Comparison of ENCODE assay signal across 11 cellular contexts in the genomic region with DNA sequence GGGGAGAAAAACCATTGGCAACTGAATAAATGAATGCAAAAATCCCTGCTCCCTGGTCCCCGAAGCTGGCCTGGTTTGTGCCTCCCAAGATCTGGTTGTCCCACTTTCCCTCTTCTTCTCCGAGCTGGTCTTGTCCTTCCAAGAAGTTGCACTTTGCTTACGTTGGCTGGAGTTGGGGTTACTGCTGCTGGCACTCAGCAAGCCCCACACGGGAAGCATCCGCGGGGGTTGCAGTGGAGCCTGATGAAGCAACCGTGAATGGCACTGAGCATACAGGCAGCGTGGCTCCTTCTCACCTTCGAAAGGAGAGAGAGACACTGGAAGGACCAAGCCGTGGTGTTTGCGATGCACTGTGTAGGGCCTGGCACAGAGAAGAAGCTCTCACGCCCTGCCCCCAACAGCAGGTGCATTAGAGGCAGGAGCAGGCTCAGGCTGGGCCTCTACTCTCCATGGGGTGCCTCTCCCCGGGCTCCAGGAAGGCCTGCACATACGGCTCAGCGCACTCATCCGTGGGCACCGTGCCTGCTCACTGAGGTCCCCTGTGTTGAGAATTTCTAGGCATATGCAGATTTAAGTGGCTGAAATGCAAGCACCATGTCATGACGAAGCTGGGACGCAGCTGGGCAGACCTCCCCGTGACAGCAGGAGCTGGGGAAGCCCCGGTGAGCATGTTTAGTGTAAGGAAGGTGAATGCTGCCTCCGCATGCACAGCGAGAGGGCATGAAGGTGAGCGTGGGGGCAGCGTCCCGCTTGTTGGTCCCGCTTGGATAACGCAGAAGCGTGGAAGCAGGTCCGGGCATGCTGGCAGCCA. TPM values are rescaled to one million over a fixed set of nuclear protein-coding genes. Genes with fewer than 3 reads are reported as not detected.
DNase-seq lines count a peak whose midpoint lies in the region; ATAC-seq and TF ChIP-seq lines count a peak whose summit lies in the region.
"Had no signal": no experiment of that assay in that cellular context is flagged by ENCODE, and none has a peak within 500 bp of the region (broad histone marks: within the 10 kb centered on the region; RNA-seq: fewer than 3 reads in every experiment).

No MANE protein-coding gene starts in this region.

- no peak overlapping the region for H3K27ac ChIP-seq in SJCRH30
- H3K27ac ChIP-seq: neutrophil, SK-N-MC had no signal

- DNase-seq in GM10266 (ENCODE audit: extremely low spot score) (peak; percentile 85), NCI-H2171 (lab: John Stamatoyannopoulos, UW) (peak; percentile 95), kidney glomerular epithelial cell (lab: John Stamatoyannopoulos, UW) (peak; percentile 59), SJCRH30 (no peak), NCI-H526 treated with DMSO at 0.1 percent for 48 hours (lab: John Stamatoyannopoulos, UW) (no peak), NCI-H2227 (lab: John Stamatoyannopoulos, UW; ENCODE audit: unreplicated experiment) (no peak)
- no peak for DNase-seq in activated CD8-positive, alpha-beta memory T cell treated with anti-CD3 and anti-CD28 coated beads for 24 hours
- DNase-seq: activated effector memory CD4-positive, alpha-beta T cell treated with anti-CD3 and anti-CD28 coated beads, Interleukin-2, amount 50 U/mL, for 16 hours had no signal

- no peak overlapping the region for H3K4me3 ChIP-seq in SJCRH30
- H3K4me3 ChIP-seq: SK-N-MC had no signal

- H3K4me1 ChIP-seq in SJCRH30 = no peaks in the 10 kb centered on the region

- H3K27me3 ChIP-seq in SJCRH30 = peaks cover 7% of the 10 kb centered on the region; the same call in 1 of the 2 replicates

- H3K9me3 ChIP-seq in SJCRH30 (replicated peaks) = no peaks in the 10 kb centered on the region
- H3K9me3 ChIP-seq: neutrophil had no signal

- no peaks in the 10 kb centered on the region for H3K36me3 ChIP-seq in SJCRH30
- H3K36me3 ChIP-seq: neutrophil had no signal

- peak; percentile 64 for ATAC-seq in HG02571 (IDR thresholded peaks at IDR 0.05; ENCODE audit: unreplicated experiment)

- TF ChIP-seq CTCF in GM10266 (IDR thresholded peaks at IDR 0.05; ENCODE audit: control insufficient read depth, insufficient read depth, low read depth, missing control alignments) = no peak

RNA-seq across cellular contexts. Expression of a gene that starts 12.1 kb away (rescaled TPM):
- total RNA-seq in SJCRH30 (2014; rRNA removed; shearing (Covaris generic)) = not detected in 2 replicates

RNA-seq across cellular contexts. Expression of a gene that starts 27.0 kb away (rescaled TPM):
- 18.4 and 20.2 TPM in 2 replicates for total RNA-seq in SJCRH30 (2014; rRNA removed; shearing (Covaris generic))

RNA-seq across cellular contexts. Expression of a gene that starts 54.9 kb away (rescaled TPM):
- 73.8 and 79.8 TPM in 2 replicates for total RNA-seq in SJCRH30 (2014; rRNA removed; shearing (Covaris generic))

Comparison
In these comparisons a context has a peak if more than half of its experiments do, and no peak if none do; other contexts are left out.
1. DNase-seq: peak in GM10266 (single experiment), NCI-H2171 (single experiment) and kidney glomerular epithelial cell (single experiment); none in activated CD8-positive, alpha-beta memory T cell treated with anti-CD3 and anti-CD28 coated beads for 24 hours (single experiment), SJCRH30 (0 of 2), NCI-H526 treated with DMSO at 0.1 percent for 48 hours (single experiment) and NCI-H2227 (single experiment).